ENCODE assay signal across 10 cellular contexts in genomic region chr15:78907577-78907976, GRCh38. TPM values are rescaled to one million over a fixed set of nuclear protein-coding genes. Genes with fewer than 3 reads are reported as not detected.
DNase-seq lines count a peak whose midpoint lies in the region; ATAC-seq and TF ChIP-seq lines count a peak whose summit lies in the region.
"Had no signal": no experiment of that assay in that cellular context is flagged by ENCODE, and none has a peak within 500 bp of the region (broad histone marks: within the 10 kb centered on the region; RNA-seq: fewer than 3 reads in every experiment).

No MANE protein-coding gene starts in this region.

- ATAC-seq in GM21515 (IDR thresholded peaks at IDR 0.05; ENCODE audit: unreplicated experiment) (no peak), GM21737 (IDR thresholded peaks at IDR 0.05; ENCODE audit: unreplicated experiment) (no peak)

- DNase-seq in GM10266 (ENCODE audit: extremely low spot score) (no peak), fibroblast of pulmonary artery (ENCODE audit: low read depth) (no peak), HT-29 (ENCODE audit: low spot score) (no peak)
- DNase-seq in activated CD4-positive, alpha-beta T cell treated with anti-CD3 and anti-CD28 coated beads, Interleukin-2, amount 50 U/mL, for 48 hours, result no peak
- DNase-seq: aorta, upper lobe of left lung had no signal

- peak; percentile 55 for TF ChIP-seq CTCF in 22Rv1 (IDR thresholded peaks at IDR 0.05)
- TF ChIP-seq CTCF in GM10266 (IDR thresholded peaks at IDR 0.05; ENCODE audit: control insufficient read depth, insufficient read depth, low read depth, missing control alignments), result peak; percentile 36
- peak; percentile 31 for TF ChIP-seq CTCF in fibroblast of pulmonary artery (IDR thresholded peaks at IDR 0.05; ENCODE audit: low read length, missing control alignments)

- H3K27ac ChIP-seq in 22Rv1, result no peak overlapping the region

- no peak overlapping the region for H3K4me3 ChIP-seq in fibroblast of pulmonary artery (replicated peaks; ENCODE audit: low read depth, low read length)
- H3K4me3 ChIP-seq: upper lobe of left lung had no signal

TF ChIP-seq in PFSK-1, 5 proteins besides CTCF, POLR2A, EP300 and RAD21:
- TF ChIP-seq POLR2AphosphoS5 (IDR thresholded peaks at IDR 0.05; ENCODE audit: low read depth, low read length) (0 out of 2 replicates have a peak, but pooled peaks have one; percentile 30), SIN3A (IDR thresholded peaks at IDR 0.05; ENCODE audit: borderline replicate concordance, insufficient read depth, low read length) (no peak), REST (IDR thresholded peaks at IDR 0.05; ENCODE audit: insufficient read depth in 1 of 2, low read depth in 2 of 2, low read length in 2 of 2) (no peak), TAF1 (IDR thresholded peaks at IDR 0.05; ENCODE audit: borderline replicate concordance, insufficient read depth, low read length) (no peak)

RNA-seq across cellular contexts. Expression of gene MORF4L1, which starts 34.9 kb away (rescaled TPM):
- polyA plus RNA-seq in PFSK-1 (2012; ENCODE audit: insufficient read length, low read depth), result 307 TPM
- total RNA-seq in HT-29 (2014; rRNA removed; shearing (Covaris generic)), result 135 and 142 TPM in 2 replicates

RNA-seq across cellular contexts. Expression of gene CTSH, which starts 37.3 kb away (rescaled TPM):
- polyA plus RNA-seq in PFSK-1 (2012; ENCODE audit: insufficient read length, low read depth), result 5.4 TPM
- total RNA-seq in HT-29 (2014; rRNA removed; shearing (Covaris generic)), result 492 and 536 TPM in 2 replicates
